11 cellular contexts compared by ENCODE assay signal in the genomic region with DNA sequence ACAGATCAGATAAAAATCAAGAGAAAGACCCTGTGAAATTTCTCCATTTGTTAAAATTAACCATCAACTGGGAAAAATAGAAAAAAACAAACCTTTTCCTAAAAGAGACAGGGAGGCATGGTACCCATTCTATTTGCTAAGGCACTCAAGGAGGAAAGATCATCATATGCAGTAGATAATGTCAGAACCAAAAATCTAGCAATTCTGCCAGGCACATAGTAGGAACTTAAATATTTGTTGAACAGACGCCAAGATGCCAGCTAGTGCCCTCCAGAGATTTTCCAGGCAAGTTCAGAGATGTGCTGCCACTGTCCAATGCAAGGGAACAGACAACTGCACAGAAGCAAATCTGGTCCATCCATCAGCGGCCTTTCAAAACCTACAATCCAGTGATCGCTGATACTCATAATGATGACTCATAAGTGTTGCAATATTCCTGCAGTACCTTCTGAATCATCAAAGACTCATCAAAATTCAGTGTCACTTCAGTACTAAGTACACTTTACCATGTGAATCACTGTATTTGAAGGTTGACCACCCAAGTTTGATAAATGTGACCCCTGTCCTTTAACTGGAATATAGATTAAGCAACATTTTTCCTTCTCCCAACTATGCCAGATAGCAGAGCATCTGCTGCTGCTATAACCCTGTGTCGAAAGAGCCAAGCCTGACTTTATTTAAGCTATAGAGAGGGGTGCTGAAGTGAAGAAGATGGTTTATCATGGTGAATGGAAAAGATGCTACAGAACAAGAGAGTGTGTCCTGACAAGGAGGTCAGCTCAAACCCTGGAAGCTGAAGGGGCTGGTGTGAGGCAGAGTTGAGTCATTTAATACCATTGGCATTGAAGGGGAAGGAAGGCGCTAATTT.
A peak's percentile ranks its signal among the peaks of the same experiment; 100 is the strongest.
DNase-seq lines count a peak whose midpoint lies in the region; ATAC-seq lines count a peak whose summit lies in the region.
"Had no signal": no experiment of that assay in that cellular context is flagged by ENCODE, and none has a peak within 500 bp of the region (broad histone marks: within the 10 kb centered on the region; RNA-seq: fewer than 3 reads in every experiment).

No MANE protein-coding gene starts in this region.

- no peak overlapping the region for H2BK5ac ChIP-seq in mesenchymal stem cell (ENCODE audit: low read depth, low read length, poor library complexity, severe bottlenecking)

- no peak overlapping the region for H3K9ac ChIP-seq in mesenchymal stem cell (ENCODE audit: low read length)

- no peak overlapping the region for H4K91ac ChIP-seq in mesenchymal stem cell (ENCODE audit: low read length)

- H3K4ac ChIP-seq in mesenchymal stem cell (ENCODE audit: low read depth in 1 of 2, low read length in 2 of 2): no peak overlapping the region

- H3K14ac ChIP-seq in mesenchymal stem cell (ENCODE audit: low read length in 2 of 2): no peak overlapping the region

- peaks cover 13 to 18% of the 10 kb centered on the region in 2 experiments for H3K36me3 ChIP-seq in mesenchymal stem cell (ENCODE audit: control insufficient read depth in 1 of 2, insufficient read depth in 2 of 2, low read depth in 1 of 2, low read length in 2 of 2)

- H2BK120ac ChIP-seq in mesenchymal stem cell (ENCODE audit: low read depth, low read length): no peak overlapping the region

- H3K9me3 ChIP-seq in mesenchymal stem cell (ENCODE audit: control insufficient read depth, low read length): peaks cover 5% of the 10 kb centered on the region
- H3K9me3 ChIP-seq: ascending aorta, upper lobe of right lung had no signal

- no peak overlapping the region for H3K4me3 ChIP-seq in mesenchymal stem cell (ENCODE audit: insufficient read depth in 1 of 2, low read depth in 1 of 2, low read length in 2 of 2)
- H3K4me3 ChIP-seq: ascending aorta, upper lobe of right lung had no signal

- 54% methylated on average over 5 of the region's 5 CpGs for WGBS in mesenchymal stem cell

- H4K8ac ChIP-seq in mesenchymal stem cell (ENCODE audit: low read length): no peak overlapping the region

- H2AFZ ChIP-seq in mesenchymal stem cell (ENCODE audit: low read depth, low read length): no peak overlapping the region

- no peaks in the 10 kb centered on the region for H3K79me1 ChIP-seq in mesenchymal stem cell (replicated peaks; ENCODE audit: low read length, poor library complexity, severe bottlenecking)

- no peaks in the 10 kb centered on the region for H3K4me1 ChIP-seq in mesenchymal stem cell (ENCODE audit: control insufficient read depth, insufficient read depth, low read depth, low read length)
- H3K4me1 ChIP-seq: ascending aorta, upper lobe of right lung had no signal

- H3K23ac ChIP-seq in mesenchymal stem cell (ENCODE audit: low read length in 2 of 2): no peak overlapping the region

- H2BK15ac ChIP-seq in mesenchymal stem cell (ENCODE audit: low read depth, poor library complexity, severe bottlenecking): no peak overlapping the region

- peaks cover 0 to 17% of the 10 kb centered on the region in 2 experiments for H3K27me3 ChIP-seq in mesenchymal stem cell (ENCODE audit: control insufficient read depth in 1 of 2, insufficient read depth in 1 of 2, low read length in 2 of 2)
- H3K27me3 ChIP-seq: ascending aorta, upper lobe of right lung had no signal

- ATAC-seq in HG03571 (IDR thresholded peaks at IDR 0.05; ENCODE audit: unreplicated experiment) (no peak), GM21786 (IDR thresholded peaks at IDR 0.05; ENCODE audit: unreplicated experiment) (no peak), GM21381 (IDR thresholded peaks at IDR 0.05; ENCODE audit: unreplicated experiment) (no peak)
- ATAC-seq: upper lobe of right lung had no signal

- DNase-seq in COLO829 (ENCODE audit: low spot score) (peak; percentile 57), LoVo (ENCODE audit: low spot score) (peak; percentile 70), astrocyte of the hippocampus (ENCODE audit: low read depth, low spot score) (peak; percentile 48), mesenchymal stem cell (peak; percentile 83), DMS79 (lab: John Stamatoyannopoulos, UW) (no peak)
- DNase-seq: NCI-H1105, upper lobe of right lung had no signal

- no peak overlapping the region for H3K4me2 ChIP-seq in mesenchymal stem cell (ENCODE audit: low read length, poor library complexity, severe bottlenecking)

- H3K27ac ChIP-seq in mesenchymal stem cell (ENCODE audit: low read length, poor library complexity, severe bottlenecking): no peak overlapping the region
- H3K27ac ChIP-seq: ascending aorta, upper lobe of right lung had no signal

- no peak overlapping the region for H2AK5ac ChIP-seq in mesenchymal stem cell (ENCODE audit: low read length, severe bottlenecking)

- no peak overlapping the region for H3K18ac ChIP-seq in mesenchymal stem cell (ENCODE audit: low read depth in 1 of 2, low read length in 2 of 2)

- H2BK12ac ChIP-seq in mesenchymal stem cell (ENCODE audit: low read length in 2 of 2): no peak overlapping the region
